In the genomic region with DNA sequence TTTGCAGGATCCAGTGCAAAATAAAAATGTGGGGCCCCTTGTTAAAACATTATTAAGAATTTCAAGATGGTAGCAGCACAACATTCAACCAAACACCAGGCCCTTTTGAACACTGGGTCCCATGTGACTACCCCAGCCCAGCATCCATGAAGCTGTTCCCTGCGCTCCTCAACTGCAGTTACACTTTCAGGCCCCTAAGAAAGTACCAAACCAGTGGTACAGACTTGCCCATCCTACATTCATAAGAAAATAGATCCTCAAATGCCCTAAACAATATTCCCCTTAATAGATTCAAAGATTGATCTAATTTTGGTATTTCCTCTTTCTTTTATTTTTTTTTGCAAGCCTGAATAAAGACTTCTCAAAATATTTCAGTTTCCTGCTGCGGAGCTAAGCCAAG, we compare ENCODE assay signal across 15 cellular contexts.
DNase-seq lines count a peak whose midpoint lies in the region; ATAC-seq, FAIRE-seq and TF ChIP-seq lines count a peak whose summit lies in the region.
"Had no signal": no experiment of that assay in that cellular context is flagged by ENCODE, and none has a peak within 500 bp of the region (broad histone marks: within the 10 kb centered on the region; RNA-seq: fewer than 3 reads in every experiment).

No MANE protein-coding gene starts in this region.

- no peaks in the 10 kb centered on the region for H3K36me3 Mint-ChIP-seq in chondrocyte (ENCODE audit: low read depth)
- H3K36me3 Mint-ChIP-seq in natural killer cell treated with Interleukin-12 subunit alpha and Interleukin-12 subunit beta and Interleukin-15 and Interleukin-18, amount 100 ng/mL, for 72 hours = peaks cover 6% of the 10 kb centered on the region
- no peaks in the 10 kb centered on the region for H3K36me3 Mint-ChIP-seq in activated CD4-positive, alpha-beta memory T cell treated with anti-CD3 and anti-CD28 coated beads for 36 hours

- ATAC-seq in natural killer cell treated with Interleukin-12 subunit alpha and Interleukin-12 subunit beta and Interleukin-15 and Interleukin-18, amount 100 ng/mL, for 72 hours = no peak
- no peak for ATAC-seq in HG03432 (IDR thresholded peaks at IDR 0.05; ENCODE audit: unreplicated experiment)
- ATAC-seq: activated CD8-positive, alpha-beta T cell treated with anti-CD3 and anti-CD28 coated beads for 36 hours; K562 had no signal

- H3K27me3 Mint-ChIP-seq in chondrocyte (ENCODE audit: low read depth) = no peaks in the 10 kb centered on the region
- H3K27me3 Mint-ChIP-seq in natural killer cell treated with Interleukin-12 subunit alpha and Interleukin-12 subunit beta and Interleukin-15 and Interleukin-18, amount 100 ng/mL, for 72 hours = no peaks in the 10 kb centered on the region
- H3K27me3 Mint-ChIP-seq in activated CD4-positive, alpha-beta memory T cell treated with anti-CD3 and anti-CD28 coated beads for 36 hours = peaks cover 2% of the 10 kb centered on the region

- CTCF ChIA-PET in A673 (lab: Charles Lee) = no interaction called here
- CTCF ChIA-PET in activated CD4-positive, alpha-beta memory T cell treated with anti-CD3 and anti-CD28 coated beads for 36 hours (lab: Charles Lee) = no interaction called here

- H3K9me3 ChIP-seq in A673 (ENCODE audit: low read depth, low read length, poor library complexity, severe bottlenecking) = no peaks in the 10 kb centered on the region
- no peaks in the 10 kb centered on the region for H3K9me3 ChIP-seq in effector memory CD4-positive, alpha-beta T cell (ENCODE audit: control insufficient read depth, low read length)

- TF ChIP-seq CTCF in A673 (conservative IDR thresholded peaks at IDR 0.05; ENCODE audit: low read depth, low read length) (no peak), HL-60 (IDR thresholded peaks at IDR 0.05; ENCODE audit: insufficient read depth, low read length) (no peak), chondrocyte (IDR thresholded peaks at IDR 0.05) (no peak)

- TF ChIP-seq POLR2A in GM12892 (IDR thresholded peaks at IDR 0.05; ENCODE audit: low read depth, low read length) = no peak

- BruUV-seq in A673 (replicated peaks; lab: Mats Ljungman, UMichigan) = no TSS peak

- no peaks in the 10 kb centered on the region for H3K9me3 Mint-ChIP-seq in chondrocyte (ENCODE audit: low read depth)
- H3K9me3 Mint-ChIP-seq in natural killer cell treated with Interleukin-12 subunit alpha and Interleukin-12 subunit beta and Interleukin-15 and Interleukin-18, amount 100 ng/mL, for 72 hours = no peaks in the 10 kb centered on the region
- H3K9me3 Mint-ChIP-seq in activated CD4-positive, alpha-beta memory T cell treated with anti-CD3 and anti-CD28 coated beads for 36 hours = no peaks in the 10 kb centered on the region
- H3K9me3 Mint-ChIP-seq: activated CD8-positive, alpha-beta T cell treated with anti-CD3 and anti-CD28 coated beads for 36 hours had no signal

- peak overlapping the region; percentile 77 for H3K27ac Mint-ChIP-seq in chondrocyte (ENCODE audit: unreplicated experiment)
- peak overlapping the region; percentile 97 to 99 for H3K27ac Mint-ChIP-seq in natural killer cell treated with Interleukin-12 subunit alpha and Interleukin-12 subunit beta and Interleukin-15 and Interleukin-18, amount 100 ng/mL, for 72 hours
- H3K27ac Mint-ChIP-seq in activated CD4-positive, alpha-beta memory T cell treated with anti-CD3 and anti-CD28 coated beads for 36 hours = no peak overlapping the region
- H3K27ac Mint-ChIP-seq: activated CD8-positive, alpha-beta T cell treated with anti-CD3 and anti-CD28 coated beads for 36 hours had no signal

- no peak for DNase-seq in A673 (ENCODE audit: low spot score)
- DNase-seq in HL-60 (ENCODE audit: low read depth in 1 of 2, low spot score in 1 of 2) = no peak
- no peak for DNase-seq in chondrocyte (ENCODE audit: low spot score)
- DNase-seq in natural killer cell treated with Interleukin-12 subunit alpha and Interleukin-12 subunit beta and Interleukin-15 and Interleukin-18, amount 100 ng/mL, for 72 hours (ENCODE audit: low spot score) = no peak
- DNase-seq in GM12892 (ENCODE audit: insufficient read length) = no peak
- DNase-seq in effector memory CD4-positive, alpha-beta T cell = no peak
- no peak for DNase-seq in activated CD4-positive, alpha-beta memory T cell treated with anti-CD3 and anti-CD28 coated beads for 36 hours
- DNase-seq: activated CD8-positive, alpha-beta T cell treated with anti-CD3 and anti-CD28 coated beads for 36 hours; DMS79 treated with DMSO at 0.1 percent for 48 hours; NCI-H146 had no signal

- H3K27me3 ChIP-seq in A673 (replicated peaks; ENCODE audit: insufficient read depth, low read depth, low read length, poor library complexity) (no peaks in the 10 kb centered on the region), HL-60 (ENCODE audit: insufficient read depth, poor library complexity, severe bottlenecking) (no peaks in the 10 kb centered on the region)
- H3K27me3 ChIP-seq in effector memory CD4-positive, alpha-beta T cell (replicated peaks; ENCODE audit: control insufficient read depth, insufficient read depth, low read length, poor library complexity, severe bottlenecking) = no peaks in the 10 kb centered on the region

- no peaks in the 10 kb centered on the region for H3K36me3 ChIP-seq in A673 (ENCODE audit: insufficient read depth, low read length, poor library complexity, severe bottlenecking)
- H3K36me3 ChIP-seq in effector memory CD4-positive, alpha-beta T cell (ENCODE audit: control insufficient read depth, insufficient read depth, low read length) = no peaks in the 10 kb centered on the region

- H3K27ac ChIP-seq in A673 (ENCODE audit: low read depth, low read length, poor library complexity, severe bottlenecking) (peak overlapping the region; percentile 15), HL-60 (replicated peaks) (peak overlapping the region; percentile 12; the same call in 1 of the 2 replicates)
- no peak overlapping the region for H3K27ac ChIP-seq in effector memory CD4-positive, alpha-beta T cell (ENCODE audit: insufficient read depth, low read length, poor library complexity, severe bottlenecking)

- no peak overlapping the region for H3K4me3 ChIP-seq in A673 (ENCODE audit: low read depth, low read length, poor library complexity, severe bottlenecking)
- no peak overlapping the region for H3K4me3 ChIP-seq in HL-60 (replicated peaks; ENCODE audit: insufficient read depth, low read length)
- H3K4me3 ChIP-seq in effector memory CD4-positive, alpha-beta T cell (ENCODE audit: insufficient read depth, low read depth, low read length, poor library complexity, severe bottlenecking) = no peak overlapping the region
- H3K4me3 ChIP-seq: K562, lung had no signal

- FAIRE-seq in GM12892 (lab: Jason Lieb, UNC) = no peak
- FAIRE-seq: endometrium, K562, TTC549 had no signal

- no peak overlapping the region for H3K4me3 Mint-ChIP-seq in chondrocyte (ENCODE audit: unreplicated experiment)
- peak overlapping the region; percentile 83 for H3K4me3 Mint-ChIP-seq in natural killer cell treated with Interleukin-12 subunit alpha and Interleukin-12 subunit beta and Interleukin-15 and Interleukin-18, amount 100 ng/mL, for 72 hours
- no peak overlapping the region for H3K4me3 Mint-ChIP-seq in activated CD4-positive, alpha-beta memory T cell treated with anti-CD3 and anti-CD28 coated beads for 36 hours
- H3K4me3 Mint-ChIP-seq: activated CD8-positive, alpha-beta T cell treated with anti-CD3 and anti-CD28 coated beads for 36 hours had no signal

- H3K4me1 Mint-ChIP-seq in chondrocyte (ENCODE audit: low read depth) = peaks cover 49% of the 10 kb centered on the region
- H3K4me1 Mint-ChIP-seq in natural killer cell treated with Interleukin-12 subunit alpha and Interleukin-12 subunit beta and Interleukin-15 and Interleukin-18, amount 100 ng/mL, for 72 hours (ENCODE audit: low read depth in 2 of 2) = peaks cover 73 to 79% of the 10 kb centered on the region in 2 donors
- peaks cover 8% of the 10 kb centered on the region for H3K4me1 Mint-ChIP-seq in activated CD4-positive, alpha-beta memory T cell treated with anti-CD3 and anti-CD28 coated beads for 36 hours (ENCODE audit: low read depth)

- POLR2A ChIA-PET in A673 (lab: Charles Lee; ENCODE audit: low non-redundant PET) = interaction anchor here (0.9 kb wide), 1 partner anchor 64 kb away, joined by 3 read pairs; no protein-coding TSS in a partner anchor
- POLR2A ChIA-PET in activated CD4-positive, alpha-beta memory T cell treated with anti-CD3 and anti-CD28 coated beads for 36 hours (lab: Charles Lee) = no interaction called here

- intact Hi-C loops in A673 (cut with micrococcal nuclease; ENCODE audit: unreplicated experiment) = no loop called here
- intact Hi-C loops in activated CD4-positive, alpha-beta memory T cell treated with anti-CD3 and anti-CD28 coated beads for 36 hours (cut with micrococcal nuclease) = no loop called here

- peaks cover 35% of the 10 kb centered on the region for H3K4me1 ChIP-seq in A673 (ENCODE audit: insufficient read depth, low read length, poor library complexity, severe bottlenecking)
- no peaks in the 10 kb centered on the region for H3K4me1 ChIP-seq in effector memory CD4-positive, alpha-beta T cell (ENCODE audit: control insufficient read depth, insufficient read depth, low read length, poor library complexity, severe bottlenecking)
